Comparison of ENCODE assay signal across 1 cellular context in genomic region chr15:49987896-49988295, GRCh38.
TF ChIP-seq lines count a peak whose summit lies in the region.

No MANE protein-coding gene starts in this region.

TF ChIP-seq in IMR-90, 13 proteins besides CTCF, POLR2A, EP300 and RAD21 (continued from another document):
- TF ChIP-seq RFX5 (IDR thresholded peaks at IDR 0.05; ENCODE audit: low read depth, low read length) (no peak), BHLHE40 (IDR thresholded peaks at IDR 0.05; ENCODE audit: low read depth, low read length) (no peak)
- TF ChIP-seq, protein P1, sequence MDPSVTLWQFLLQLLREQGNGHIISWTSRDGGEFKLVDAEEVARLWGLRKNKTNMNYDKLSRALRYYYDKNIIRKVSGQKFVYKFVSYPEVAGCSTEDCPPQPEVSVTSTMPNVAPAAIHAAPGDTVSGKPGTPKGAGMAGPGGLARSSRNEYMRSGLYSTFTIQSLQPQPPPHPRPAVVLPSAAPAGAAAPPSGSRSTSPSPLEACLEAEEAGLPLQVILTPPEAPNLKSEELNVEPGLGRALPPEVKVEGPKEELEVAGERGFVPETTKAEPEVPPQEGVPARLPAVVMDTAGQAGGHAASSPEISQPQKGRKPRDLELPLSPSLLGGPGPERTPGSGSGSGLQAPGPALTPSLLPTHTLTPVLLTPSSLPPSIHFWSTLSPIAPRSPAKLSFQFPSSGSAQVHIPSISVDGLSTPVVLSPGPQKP (IDR thresholded peaks at IDR 0.05; ENCODE audit: borderline replicate concordance, low read depth, low read length), result no peak
